2 cellular contexts compared by ENCODE assay signal in the genomic region with DNA sequence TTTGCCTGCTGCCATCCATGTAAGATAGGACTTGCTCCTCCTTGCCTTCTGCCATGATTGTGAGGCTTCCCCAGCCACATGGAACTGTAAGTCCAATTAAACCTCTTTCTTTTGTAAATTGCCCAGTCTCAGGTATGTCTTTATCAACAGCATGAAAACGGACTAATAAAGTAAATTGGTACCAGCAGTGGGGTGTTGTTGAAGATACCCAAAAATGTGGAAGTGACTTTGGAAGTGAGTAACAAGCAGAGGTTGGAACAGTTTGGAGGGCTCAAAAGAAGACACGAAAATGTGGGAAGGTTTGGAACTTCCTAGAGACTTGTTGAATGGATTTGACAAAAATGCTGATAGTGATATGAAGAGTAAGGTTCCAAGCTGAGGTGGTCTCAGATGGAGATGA.
TF ChIP-seq lines count a peak whose summit lies in the region.

No MANE protein-coding gene starts in this region.

TF ChIP-seq in HEK293, 187 proteins besides CTCF, POLR2A, EP300 and RAD21:
- peak; percentile 92 for TF ChIP-seq ZNF707 (tag by site-specific recombination; IDR thresholded peaks at IDR 0.05)
- TF ChIP-seq SCRT2 (tag by site-specific recombination; IDR thresholded peaks at IDR 0.05), result peak; percentile 20; the same call in 1 of the 2 replicates

TF ChIP-seq in K562, 482 proteins besides CTCF, POLR2A, EP300 and RAD21:
- TF ChIP-seq SPI1 (IDR thresholded peaks at IDR 0.05; ENCODE audit: borderline replicate concordance, low read depth, low read length) (0 out of 2 replicates have a peak, but pooled peaks have one; percentile 14), ZNF707 (CRISPR knock-in tag; conservative IDR thresholded peaks at IDR 0.05) (peak; percentile 77)
